Comparison of ENCODE assay signal across 1 cellular context in genomic region chr2:168534926-168535325, GRCh38.
TF ChIP-seq lines count a peak whose summit lies in the region.

No MANE protein-coding gene starts in this region.

TF ChIP-seq in H1, 55 proteins besides CTCF, POLR2A, EP300 and RAD21 (continued from another document):
- TF ChIP-seq POLR2AphosphoS5 (IDR thresholded peaks at IDR 0.05; ENCODE audit: low read depth, low read length): no peak
- TF ChIP-seq CREB1 (IDR thresholded peaks at IDR 0.05): no peak
- no peak for TF ChIP-seq NRF1 (IDR thresholded peaks at IDR 0.05; ENCODE audit: low read depth, low read length)
- no peak for TF ChIP-seq SIN3A (conservative IDR thresholded peaks at IDR 0.05 in 1 of 2, IDR thresholded peaks at IDR 0.05 in 1 of 2; ENCODE audit: low read depth in 1 of 2, low read length in 2 of 2)
- TF ChIP-seq TEAD4 (IDR thresholded peaks at IDR 0.05; ENCODE audit: low read depth, low read length): no peak
- TF ChIP-seq NANOG (IDR thresholded peaks at IDR 0.05; ENCODE audit: insufficient read depth, low read depth, low read length, poor library complexity, severe bottlenecking): no peak
- TF ChIP-seq MAX (IDR thresholded peaks at IDR 0.05): no peak
- TF ChIP-seq TCF12 (IDR thresholded peaks at IDR 0.05; ENCODE audit: low read depth, low read length): no peak
- no peak for TF ChIP-seq PHF8 (conservative IDR thresholded peaks at IDR 0.05; ENCODE audit: low read depth, low read length)
- TF ChIP-seq SIRT6 (IDR thresholded peaks at IDR 0.05; ENCODE audit: low read length): no peak
- TF ChIP-seq GTF2F1 (IDR thresholded peaks at IDR 0.05; ENCODE audit: borderline replicate concordance, low read depth, low read length): no peak
- no peak for TF ChIP-seq CEBPB (IDR thresholded peaks at IDR 0.05; ENCODE audit: low read depth, low read length)
- TF ChIP-seq BACH1 (IDR thresholded peaks at IDR 0.05; ENCODE audit: low read length): no peak
- no peak for TF ChIP-seq CBX5 (IDR thresholded peaks at IDR 0.05; ENCODE audit: low read depth, low read length)
